Comparison of ENCODE assay signal across 8 cellular contexts in the genomic region with DNA sequence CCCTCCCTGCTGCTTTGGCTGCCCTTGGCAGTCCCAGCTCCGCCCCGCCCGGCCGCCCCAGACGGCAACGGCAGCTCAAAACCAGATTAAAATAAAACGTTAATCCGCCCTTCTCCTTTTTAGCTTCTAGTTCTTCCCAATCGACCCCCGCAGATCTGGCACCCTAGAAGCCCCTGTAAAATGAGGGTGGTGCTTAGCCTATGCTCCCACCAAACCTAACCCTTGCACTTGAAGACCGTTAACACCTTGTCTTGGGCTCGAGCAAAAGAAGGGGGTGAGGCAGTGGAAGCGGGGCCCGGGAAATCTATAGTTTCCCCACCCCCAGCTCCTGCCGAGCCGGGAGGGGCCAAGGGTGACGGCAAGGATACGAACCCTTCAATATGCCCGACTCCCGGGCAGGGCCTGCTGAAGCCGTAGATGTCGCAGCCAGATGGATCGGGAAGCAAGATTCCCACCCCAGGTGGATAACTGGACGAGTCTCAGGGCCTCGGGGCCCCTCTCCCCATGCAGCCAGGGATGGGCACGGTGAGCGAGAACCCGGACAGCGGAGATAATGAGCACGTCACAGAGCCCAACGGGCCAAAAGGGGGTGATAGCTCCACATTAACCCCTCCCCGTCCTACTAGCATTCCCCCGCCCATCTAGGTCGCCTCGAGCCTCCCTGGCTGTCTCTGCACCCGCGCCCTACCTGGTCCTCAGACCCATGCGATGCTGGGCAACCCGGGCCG.
DNase-seq lines count a peak whose midpoint lies in the region; ATAC-seq, FAIRE-seq and TF ChIP-seq lines count a peak whose summit lies in the region.

No MANE protein-coding gene starts in this region.

- H3K27ac ChIP-seq in H1 (ENCODE audit: low read depth, low read length): no peak overlapping the region

- H2BK20ac ChIP-seq in H1 (ENCODE audit: low read length): 0 out of 2 replicates have a peak overlapping the region, but pooled peaks have one; percentile 23

- H3K9me3 ChIP-seq in H1 (ENCODE audit: insufficient read depth in 2 of 2, low read depth in 1 of 2, low read length in 1 of 2): no peaks in the 10 kb centered on the region

- peaks cover 0 to 8% (median 0%) of the 10 kb centered on the region in 4 experiments; a peak in 2 of 8 replicates for H3K36me3 ChIP-seq in H1 (ENCODE audit: control insufficient read depth in 2 of 4, insufficient read depth in 4 of 4, low read length in 3 of 4)

- H3K4ac ChIP-seq in H1 (replicated peaks; ENCODE audit: insufficient read length, low read depth, low read length): no peak overlapping the region

- no peak overlapping the region for H3K14ac ChIP-seq in H1 (ENCODE audit: insufficient read length)

- POLR2A ChIA-PET in H1 (lab: Charles Lee; ENCODE audit: partially characterized antibody): interaction anchor here (0.8 to 5.9 kb wide), 16 partner anchors 8 to 174 kb away, joined by 3 to 33 read pairs (median 4); a partner anchor contains a TSS

- H4K8ac ChIP-seq in H1 (ENCODE audit: extremely low read depth, insufficient read depth, low read length): no peak overlapping the region

- no peak overlapping the region for H2BK15ac ChIP-seq in H1 (ENCODE audit: low read length)

- peak overlapping the region; percentile 55 to 76 (median 61) for H3K4me3 ChIP-seq in H1 (ENCODE audit: extremely low read depth in 1 of 4, insufficient read depth in 2 of 4, low read depth in 3 of 4, low read length in 4 of 4)

- CTCF ChIA-PET in H1 (lab: Charles Lee; ENCODE audit: partially characterized antibody): interaction anchor here (0.6 to 2.6 kb wide), 11 partner anchors 8 to 348 kb away, joined by 3 to 10 read pairs (median 4); no protein-coding TSS in a partner anchor

- no peaks in the 10 kb centered on the region; a peak in 1 of 4 replicates for H3K79me2 ChIP-seq in H1 (ENCODE audit: control insufficient read depth in 1 of 2, insufficient read depth in 2 of 2, low read length in 2 of 2)

- H3K36me3 Mint-ChIP-seq in T-helper 1 cell treated with Interleukin-12 subunit alpha and Interleukin-12 subunit beta and Interleukin-4 antibody, amounts not matched to agents 30 μg/mL and 1 μg/mL, for 36 hours (ENCODE audit: low read depth): peaks cover 3% of the 10 kb centered on the region
- H3K36me3 Mint-ChIP-seq in stimulated activated naive B cell treated with anti-CD40 and anti-IgM and Interleukin-4, amounts not matched to agents 10 μg/mL and 1 μg/mL and 100 μg/mL, for 72 hours: peaks cover 0 to 7% of the 10 kb centered on the region in 2 donors

- H2BK12ac ChIP-seq in H1 (ENCODE audit: low read depth, low read length): peak overlapping the region; percentile 43; the same call in 1 of the 2 replicates

- H4K5ac ChIP-seq in H1 (ENCODE audit: insufficient read length, low read depth, low read length): no peak overlapping the region

- peaks cover 64 to 80% (median 79%) of the 10 kb centered on the region in 4 experiments for H3K27me3 ChIP-seq in H1 (replicated peaks in 1 of 4; ENCODE audit: control insufficient read depth in 3 of 4, extremely low read depth in 1 of 4, insufficient read depth in 3 of 4, low read length in 3 of 4)

- FAIRE-seq in H1 (lab: Jason Lieb, UNC): no peak

- H3K27ac Mint-ChIP-seq in T-helper 1 cell treated with Interleukin-12 subunit alpha and Interleukin-12 subunit beta and Interleukin-4 antibody, amounts not matched to agents 30 μg/mL and 1 μg/mL, for 36 hours: no peak overlapping the region
- peak overlapping the region; percentile 92 for H3K27ac Mint-ChIP-seq in stimulated activated naive B cell treated with anti-CD40 and anti-IgM and Interleukin-4, amounts not matched to agents 10 μg/mL and 1 μg/mL and 100 μg/mL, for 72 hours

- peaks cover 24 to 28% of the 10 kb centered on the region in 2 experiments for H4K20me1 ChIP-seq in H1 (replicated peaks in 1 of 2; ENCODE audit: control insufficient read depth in 1 of 2, insufficient read depth in 2 of 2, low read length in 2 of 2)

- 1% methylated on average over 34 of the region's 40 CpGs; no CpG with 5 or more reads in 1 of the 2 experiments for WGBS in H1 (ENCODE audit: extremely low coverage in 1 of 2, insufficient coverage in 1 of 2, insufficient read length in 1 of 2, insufficient replicate concordance in 2 of 2, low coverage in 1 of 2, low lambda C conversion rate in 2 of 2, missing lambda C conversion rate in 1 of 2), 2 experiments

- peaks cover 71% of the 10 kb centered on the region for H3K27me3 Mint-ChIP-seq in T-helper 1 cell treated with Interleukin-12 subunit alpha and Interleukin-12 subunit beta and Interleukin-4 antibody, amounts not matched to agents 30 μg/mL and 1 μg/mL, for 36 hours (ENCODE audit: low read depth)
- H3K27me3 Mint-ChIP-seq in stimulated activated naive B cell treated with anti-CD40 and anti-IgM and Interleukin-4, amounts not matched to agents 10 μg/mL and 1 μg/mL and 100 μg/mL, for 72 hours: peaks cover 50 to 70% of the 10 kb centered on the region in 2 donors

- TF ChIP-seq EP300 in H1 (IDR thresholded peaks at IDR 0.05; ENCODE audit: borderline replicate concordance in 1 of 2, low read depth in 2 of 2, low read length in 2 of 2): no peak

- H3K9me3 Mint-ChIP-seq in T-helper 1 cell treated with Interleukin-12 subunit alpha and Interleukin-12 subunit beta and Interleukin-4 antibody, amounts not matched to agents 30 μg/mL and 1 μg/mL, for 36 hours: no peaks in the 10 kb centered on the region
- no peaks in the 10 kb centered on the region for H3K9me3 Mint-ChIP-seq in stimulated activated naive B cell treated with anti-CD40 and anti-IgM and Interleukin-4, amounts not matched to agents 10 μg/mL and 1 μg/mL and 100 μg/mL, for 72 hours

- peak overlapping the region; percentile 78 for H3K18ac ChIP-seq in H1 (ENCODE audit: extremely low read depth, low read length)

- H3K23ac ChIP-seq in H1 (ENCODE audit: insufficient read length): no peak overlapping the region

- no peak overlapping the region for H2AFZ ChIP-seq in H1 (ENCODE audit: low read length)

- no peak for TF ChIP-seq RAD21 in H1 (IDR thresholded peaks at IDR 0.05 in 1 of 2, conservative IDR thresholded peaks at IDR 0.05 in 1 of 2; ENCODE audit: low read depth in 2 of 2, low read length in 2 of 2)

- peaks cover 29% of the 10 kb centered on the region for H3K23me2 ChIP-seq in H1 (ENCODE audit: low read depth, low read length)

- H2BK5ac ChIP-seq in H1 (ENCODE audit: low read depth, low read length): peak overlapping the region; percentile 8; the same call in 1 of the 2 replicates

- DNase-seq in T-helper 1 cell (no peak), OCI-M1 (lab: John Stamatoyannopoulos, UW) (peak; percentile 21), H1 (ENCODE audit: low read depth in 1 of 2, low spot score in 2 of 2) (no peak), activated gamma-delta T cell (lab: John Stamatoyannopoulos, UW) (no peak), NCI-H226 (no peak)
- no peak for DNase-seq in stimulated activated naive B cell treated with anti-CD40 and anti-IgM and Interleukin-4, amounts not matched to agents 10 μg/mL and 1 μg/mL and 100 μg/mL, for 72 hours
- no peak for DNase-seq in activated effector memory CD4-positive, alpha-beta T cell treated with anti-CD3 and anti-CD28 coated beads, Interleukin-2, amount 50 U/mL, for 16 hours

- H3K4me1 ChIP-seq in H1 (replicated peaks in 1 of 4; ENCODE audit: control insufficient read depth in 3 of 4, insufficient read depth in 4 of 4, low read length in 3 of 4): peaks cover 7 to 55% (median 40%) of the 10 kb centered on the region in 4 experiments

- no peak for TF ChIP-seq CTCF in H1 (IDR thresholded peaks at IDR 0.05; ENCODE audit: control extremely low read depth in 1 of 3, insufficient read depth in 1 of 3, low read depth in 1 of 3, low read length in 3 of 3)

- H3K9ac ChIP-seq in H1 (replicated peaks in 1 of 4; ENCODE audit: extremely low read depth in 1 of 4, low read depth in 3 of 4, low read length in 3 of 4): no peak overlapping the region

- H3K4me2 ChIP-seq in H1 (ENCODE audit: insufficient read depth in 1 of 2, low read depth in 2 of 2, low read length in 2 of 2): peak overlapping the region; percentile 82 to 99

- no peak for TF ChIP-seq POLR2A in H1 (IDR thresholded peaks at IDR 0.05; ENCODE audit: control extremely low read depth in 1 of 2, low read depth in 2 of 2, low read length in 2 of 2)

- H2AK5ac ChIP-seq in H1 (ENCODE audit: low read depth, low read length): no peak overlapping the region

- H3K56ac ChIP-seq in H1 (replicated peaks; ENCODE audit: insufficient read length, low read depth, low read length): no peak overlapping the region

- no peak for ATAC-seq in stimulated activated naive B cell treated with anti-CD40 and anti-IgM and Interleukin-4, amounts not matched to agents 10 μg/mL and 1 μg/mL and 100 μg/mL, for 72 hours (replicated peaks)

- H3K4me1 Mint-ChIP-seq in T-helper 1 cell treated with Interleukin-12 subunit alpha and Interleukin-12 subunit beta and Interleukin-4 antibody, amounts not matched to agents 30 μg/mL and 1 μg/mL, for 36 hours (ENCODE audit: low read depth): peaks cover 24% of the 10 kb centered on the region
- peaks cover 41 to 72% of the 10 kb centered on the region in 2 donors for H3K4me1 Mint-ChIP-seq in stimulated activated naive B cell treated with anti-CD40 and anti-IgM and Interleukin-4, amounts not matched to agents 10 μg/mL and 1 μg/mL and 100 μg/mL, for 72 hours

- H3K79me1 ChIP-seq in H1 (ENCODE audit: low read depth, low read length): peaks cover 3% of the 10 kb centered on the region; the same call in 1 of the 2 replicates

- no peak overlapping the region for H4K91ac ChIP-seq in H1 (replicated peaks; ENCODE audit: insufficient read length, low read length)

- no peak overlapping the region for H2BK120ac ChIP-seq in H1 (replicated peaks; ENCODE audit: low read depth, low read length)

- peak overlapping the region; percentile 75 for H3K4me3 Mint-ChIP-seq in T-helper 1 cell treated with Interleukin-12 subunit alpha and Interleukin-12 subunit beta and Interleukin-4 antibody, amounts not matched to agents 30 μg/mL and 1 μg/mL, for 36 hours
- H3K4me3 Mint-ChIP-seq in stimulated activated naive B cell treated with anti-CD40 and anti-IgM and Interleukin-4, amounts not matched to agents 10 μg/mL and 1 μg/mL and 100 μg/mL, for 72 hours: peak overlapping the region; percentile 64 to 83

TF ChIP-seq in H1, 55 proteins besides CTCF, POLR2A, EP300 and RAD21 (continues in another document):
- TF ChIP-seq RXRA (IDR thresholded peaks at IDR 0.05; ENCODE audit: insufficient read depth, low read depth, low read length) (no peak), SIN3A (conservative IDR thresholded peaks at IDR 0.05 in 1 of 2, IDR thresholded peaks at IDR 0.05 in 1 of 2; ENCODE audit: low read depth in 1 of 2, low read length in 2 of 2) (no peak), JUND (IDR thresholded peaks at IDR 0.05; ENCODE audit: low read length) (0 out of 2 replicates have a peak, but pooled peaks have one; percentile 2), HDAC6 (IDR thresholded peaks at IDR 0.05; ENCODE audit: low read depth, low read length) (no peak), EGR1 (IDR thresholded peaks at IDR 0.05; ENCODE audit: borderline replicate concordance, low read depth, low read length) (no peak), SP1 (IDR thresholded peaks at IDR 0.05; ENCODE audit: low read depth, low read length) (no peak), HDAC2 (IDR thresholded peaks at IDR 0.05; ENCODE audit: borderline replicate concordance in 1 of 2, low read depth in 2 of 2, low read length in 2 of 2) (0 out of 4 replicates have a peak, but pooled peaks of 1 of the 2 experiments have one; percentile 2), ASH2L (IDR thresholded peaks at IDR 0.05; ENCODE audit: low read length) (peak; percentile 19)
